27 cellular contexts compared by ENCODE assay signal in the genomic region with DNA sequence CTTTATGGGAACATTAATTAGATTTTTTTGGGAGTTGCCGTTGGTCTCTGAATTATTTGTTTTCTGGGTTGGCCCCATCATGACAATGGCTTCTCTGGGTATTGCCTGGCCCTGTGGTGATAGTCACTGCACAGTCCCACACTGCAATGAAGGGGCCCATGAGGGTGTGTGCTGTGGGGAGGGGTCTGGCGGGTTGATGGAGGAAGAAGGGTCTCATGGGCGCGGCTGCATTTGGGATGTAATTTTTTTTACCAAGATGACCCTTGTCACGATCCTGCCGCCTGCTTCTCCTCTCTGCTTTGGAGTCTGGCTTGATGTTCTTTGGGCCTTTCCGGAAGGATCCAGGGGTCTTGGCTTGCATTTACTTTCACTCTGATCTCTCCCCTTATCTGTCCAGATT. TPM values are rescaled to one million over a fixed set of nuclear protein-coding genes. Genes with fewer than 3 reads are reported as not detected.
"Had no signal": no experiment of that assay in that cellular context is flagged by ENCODE, and none has a peak within 500 bp of the region (broad histone marks: within the 10 kb centered on the region; RNA-seq: fewer than 3 reads in every experiment).

No MANE protein-coding gene starts in this region.

- H3K27ac Mint-ChIP-seq: naive thymus-derived CD4-positive, alpha-beta T cell; stimulated activated memory B cell treated with anti-CD40 and anti-IgM and Interleukin-4, amounts not matched to agents 10 μg/mL and 1 μg/mL and 100 μg/mL, for 72 hours had no signal

- H3K36me3 ChIP-seq: gastrocnemius medialis, heart left ventricle, lower lobe of right lung, ovary, spleen, tibial artery, upper lobe of right lung, uterus had no signal

- H3K4me3 ChIP-seq: dorsolateral prefrontal cortex, gastrocnemius medialis, heart left ventricle, hepatocyte, lower lobe of right lung, ovary, psoas muscle, skin epidermis, spleen, testis, tibial artery, upper lobe of right lung, uterus had no signal

- H3K4me3 Mint-ChIP-seq: naive thymus-derived CD4-positive, alpha-beta T cell; stimulated activated memory B cell treated with anti-CD40 and anti-IgM and Interleukin-4, amounts not matched to agents 10 μg/mL and 1 μg/mL and 100 μg/mL, for 72 hours had no signal

- DNase-seq: central memory CD4-positive, alpha-beta T cell; dorsolateral prefrontal cortex; effector CD4-positive, alpha-beta T cell; foreskin fibroblast; gastrocnemius medialis; left cardiac atrium; lower lobe of right lung; naive thymus-derived CD4-positive, alpha-beta T cell; occipital lobe; ovary; spleen; stimulated activated CD4-positive, alpha-beta T cell treated with anti-CD3 and anti-CD28 coated beads, Interleukin-4, amount 100 ng/mL, for 4 hours; stimulated activated naive CD8-positive, alpha-beta T cell treated with anti-CD3 and anti-CD28 coated beads, Interleukin-15, Interleukin-2, amounts not matched to agents 100 U/mL and 50 U/mL, for 24 hours; substantia nigra; testis; tibial artery; upper lobe of right lung; uterus had no signal

- H3K27me3 ChIP-seq: dorsolateral prefrontal cortex, gastrocnemius medialis, hepatocyte, ovary, testis, uterus had no signal

- H3K27ac ChIP-seq: dorsolateral prefrontal cortex, gastrocnemius medialis, hepatocyte, lower lobe of right lung, ovary, psoas muscle, skin epidermis, spleen, testis, tibial artery, upper lobe of right lung, uterus had no signal

- H3K36me3 Mint-ChIP-seq: naive thymus-derived CD4-positive, alpha-beta T cell; stimulated activated memory B cell treated with anti-CD40 and anti-IgM and Interleukin-4, amounts not matched to agents 10 μg/mL and 1 μg/mL and 100 μg/mL, for 72 hours had no signal

- H3K9me3 ChIP-seq: gastrocnemius medialis, heart left ventricle, lower lobe of right lung, ovary, psoas muscle, spleen, testis, tibial artery, upper lobe of right lung, uterus had no signal

- ATAC-seq: esophagus mucosa; gastrocnemius medialis; heart left ventricle; left cardiac atrium; left ventricle myocardium superior; lower lobe of right lung; naive thymus-derived CD4-positive, alpha-beta T cell; psoas muscle; right cardiac atrium; stimulated activated memory B cell treated with anti-CD40 and anti-IgM and Interleukin-4, amounts not matched to agents 10 μg/mL and 1 μg/mL and 100 μg/mL, for 72 hours; stimulated activated naive CD8-positive, alpha-beta T cell treated with anti-CD3 and anti-CD28 coated beads, Interleukin-15, Interleukin-2, amounts not matched to agents 100 U/mL and 50 U/mL, for 24 hours; upper lobe of right lung had no signal

- H3K4me1 ChIP-seq: lower lobe of right lung, testis, upper lobe of right lung had no signal

- H3K9me3 Mint-ChIP-seq: naive thymus-derived CD4-positive, alpha-beta T cell; stimulated activated memory B cell treated with anti-CD40 and anti-IgM and Interleukin-4, amounts not matched to agents 10 μg/mL and 1 μg/mL and 100 μg/mL, for 72 hours had no signal

RNA-seq across cellular contexts. Expression of gene WNK2, which starts 44.1 kb away (rescaled TPM):
- total RNA-seq: renal cortical epithelial cell had no signal
